9 cellular contexts compared by ENCODE assay signal in the genomic region with DNA sequence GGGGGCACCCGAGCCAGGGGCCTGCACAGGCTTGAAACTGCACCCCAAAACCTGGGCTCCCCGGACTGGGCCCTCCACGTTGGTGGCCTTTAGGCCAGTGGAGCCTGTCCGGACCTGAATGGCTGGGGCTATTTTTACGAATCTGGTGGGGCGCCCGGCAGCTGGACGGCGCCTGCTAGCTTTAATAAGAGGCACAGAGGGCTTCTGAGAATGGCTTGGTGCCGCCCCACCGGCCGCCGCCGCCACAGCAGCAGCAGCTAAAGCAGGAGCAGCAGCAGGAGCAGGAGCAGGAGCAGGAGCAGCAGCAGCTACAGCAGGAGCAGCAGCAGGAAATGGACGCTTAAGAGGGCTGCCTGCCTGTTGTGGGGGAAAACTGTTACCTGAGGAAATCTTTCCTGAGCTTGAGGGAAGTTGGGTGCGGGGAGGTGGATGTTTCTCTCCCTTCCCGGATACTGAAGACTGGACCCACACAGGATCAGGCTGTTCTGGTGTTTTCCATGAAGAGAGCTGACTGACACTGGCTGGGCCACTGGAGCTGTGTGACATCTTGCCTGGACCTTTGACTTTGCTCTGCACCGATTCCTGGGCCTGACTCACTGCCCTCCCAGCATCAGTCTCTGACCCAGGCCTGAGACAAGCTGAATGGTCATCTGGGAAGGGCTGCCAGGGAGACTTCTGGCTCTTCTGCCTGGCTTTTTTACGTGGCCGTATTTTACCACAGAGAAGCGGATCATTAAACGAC. TPM values are rescaled to one million over a fixed set of nuclear protein-coding genes. Genes with fewer than 3 reads are reported as not detected.
"Had no signal": no experiment of that assay in that cellular context is flagged by ENCODE, and none has a peak within 500 bp of the region (broad histone marks: within the 10 kb centered on the region; RNA-seq: fewer than 3 reads in every experiment).

No MANE protein-coding gene starts in this region.

RNA-seq across cellular contexts. Expression of a gene that starts 2.2 kb away (rescaled TPM):
- total RNA-seq: activated B cell treated with CpG ODN at 0.5 μM for 24 hours; activated CD8-positive, alpha-beta memory T cell treated with anti-CD3 and anti-CD28 coated beads, Interleukin-2, amount 10 ng/mL, durations not matched to agents 7 days and 5 days; activated naive CD4-positive, alpha-beta T cell treated with anti-CD3 and anti-CD28 coated beads, Interleukin-2, amount 50 U/mL, for 72 hours; activated T-helper 1 cell treated with anti-CD3 and anti-CD28 coated beads, Interleukin-12 subunit alpha, Interleukin-12 subunit beta, Interleukin-2, Interleukin-4 antibody, amounts not matched to agents 30 ng/mL and 10 ng/mL and 1 ng/mL, durations not matched to agents 14 hours and 24 hours and 36 hours; astrocyte; PC-3; SK-MEL-5; T-helper 17 cell had no signal

RNA-seq across cellular contexts. Expression of a gene that starts 48.8 kb away (rescaled TPM):
- total RNA-seq: activated B cell treated with CpG ODN at 0.5 μM for 24 hours; activated CD4-positive, alpha-beta T cell treated with anti-CD3 and anti-CD28 coated beads, Interleukin-2, amount 10 ng/mL, durations not matched to agents 24 days and 14 days; activated CD8-positive, alpha-beta memory T cell treated with anti-CD3 and anti-CD28 coated beads, Interleukin-2, amount 10 ng/mL, durations not matched to agents 7 days and 5 days; activated T-helper 1 cell treated with anti-CD3 and anti-CD28 coated beads, Interleukin-12 subunit alpha, Interleukin-12 subunit beta, Interleukin-2, Interleukin-4 antibody, amounts not matched to agents 30 ng/mL and 10 ng/mL and 1 ng/mL, durations not matched to agents 14 hours and 24 hours and 36 hours; astrocyte; PC-3; SK-MEL-5; T-helper 17 cell had no signal
